ENCODE assay signal across 1 cellular context in genomic region chr12:11158885-11159444, GRCh38.
TF ChIP-seq lines count a peak whose summit lies in the region.

No MANE protein-coding gene starts in this region.

TF ChIP-seq in K562, 482 proteins besides CTCF, POLR2A, EP300 and RAD21:
- no peak for TF ChIP-seq SMARCA5 (IDR thresholded peaks at IDR 0.05)
- TF ChIP-seq ATF7 (IDR thresholded peaks at IDR 0.05) = no peak
- TF ChIP-seq ZNF384 (IDR thresholded peaks at IDR 0.05; ENCODE audit: low read depth, low read length) = 0 out of 2 replicates have a peak, but pooled peaks have one; percentile 34
- TF ChIP-seq NR2F6 (CRISPR knock-in tag; IDR thresholded peaks at IDR 0.05) = no peak
- TF ChIP-seq, protein P1, sequence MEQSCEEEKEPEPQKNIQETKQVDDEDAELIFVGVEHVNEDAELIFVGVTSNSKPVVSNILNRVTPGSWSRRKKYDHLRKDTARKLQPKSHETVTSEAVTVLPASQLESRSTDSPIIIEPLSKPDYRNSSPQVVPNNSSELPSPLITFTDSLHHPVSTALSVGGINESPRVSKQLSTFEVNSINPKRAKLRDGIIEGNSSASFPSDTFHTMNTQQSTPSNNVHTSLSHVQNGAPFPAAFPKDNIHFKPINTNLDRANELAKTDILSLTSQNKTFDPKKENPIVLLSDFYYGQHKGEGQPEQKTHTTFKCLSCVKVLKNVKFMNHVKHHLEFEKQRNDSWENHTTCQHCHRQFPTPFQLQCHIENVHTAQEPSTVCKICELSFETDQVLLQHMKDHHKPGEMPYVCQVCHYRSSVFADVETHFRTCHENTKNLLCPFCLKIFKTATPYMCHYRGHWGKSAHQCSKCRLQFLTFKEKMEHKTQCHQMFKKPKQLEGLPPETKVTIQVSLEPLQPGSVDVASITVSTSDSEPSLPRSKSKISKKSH (CRISPR knock-in tag; IDR thresholded peaks at IDR 0.05) = no peak
- 0 out of 4 replicates have a peak, but pooled peaks of 1 of the 2 experiments have one; percentile 26 for TF ChIP-seq FOXK2 (conservative IDR thresholded peaks at IDR 0.05 in 1 of 2, IDR thresholded peaks at IDR 0.05 in 1 of 2; ENCODE audit: low read depth in 2 of 2)
- TF ChIP-seq DPF2 (IDR thresholded peaks at IDR 0.05) = peak; percentile 40; the same call in 1 of the 2 replicates
- 0 out of 2 replicates have a peak, but pooled peaks have one; percentile 16 for TF ChIP-seq NFE2 (IDR thresholded peaks at IDR 0.05; ENCODE audit: low read depth)
- TF ChIP-seq ARID1B (IDR thresholded peaks at IDR 0.05) = 0 out of 2 replicates have a peak, but pooled peaks have one; percentile 17
